ENCODE assay signal across 13 cellular contexts in the genomic region with DNA sequence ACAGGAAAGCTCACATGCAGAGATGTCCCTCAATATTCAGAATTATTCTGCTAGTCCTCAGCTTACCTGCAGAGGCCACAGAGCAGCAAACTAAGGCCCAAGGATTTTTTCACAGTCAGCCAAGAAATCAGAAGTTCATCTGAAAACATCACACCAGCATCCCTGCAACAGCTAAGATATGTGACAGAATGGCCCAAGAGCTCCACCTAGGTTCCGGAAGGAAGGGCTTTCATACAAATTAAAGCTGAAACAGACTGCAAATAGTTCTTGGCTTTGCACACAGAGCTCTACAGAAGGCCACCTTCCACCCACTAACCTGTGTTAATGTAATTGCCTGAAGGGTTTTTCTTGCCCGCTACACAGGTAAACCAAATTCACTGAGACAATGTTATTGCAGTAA.
DNase-seq lines count a peak whose midpoint lies in the region; ATAC-seq and TF ChIP-seq lines count a peak whose summit lies in the region.
"Had no signal": no experiment of that assay in that cellular context is flagged by ENCODE, and none has a peak within 500 bp of the region (broad histone marks: within the 10 kb centered on the region; RNA-seq: fewer than 3 reads in every experiment).

No MANE protein-coding gene starts in this region.

- H3K27me3 ChIP-seq in H9 (ENCODE audit: insufficient read depth, low read length): no peaks in the 10 kb centered on the region
- H3K27me3 ChIP-seq: BLaER1 treated with 17β-estradiol and CSF1 and Interleukin-3, amounts not matched to agents 10 nM and 100 nM had no signal

- H2AFZ ChIP-seq in H9 (ENCODE audit: low read length): no peak overlapping the region

- H3K9me3 Mint-ChIP-seq in H9: peaks cover 10 to 15% of the 10 kb centered on the region in 2 experiments; a peak in 4 of 5 replicates
- peaks cover 9% of the 10 kb centered on the region for H3K9me3 Mint-ChIP-seq in nephron
- no peaks in the 10 kb centered on the region for H3K9me3 Mint-ChIP-seq in activated CD4-positive, alpha-beta memory T cell treated with anti-CD3 and anti-CD28 coated beads, Interleukin-2, amount 10 ng/mL, durations not matched to agents 7 days and 5 days
- H3K9me3 Mint-ChIP-seq in activated CD4-positive, alpha-beta T cell treated with anti-CD3 and anti-CD28 coated beads for 36 hours (ENCODE audit: low read depth): no peaks in the 10 kb centered on the region

- H3K4me1 Mint-ChIP-seq in H9 (peaks cover 3 to 5% of the 10 kb centered on the region in 2 experiments; a peak in 3 of 4 replicates), nephron (peaks cover 31% of the 10 kb centered on the region)
- H3K4me1 Mint-ChIP-seq in activated CD4-positive, alpha-beta memory T cell treated with anti-CD3 and anti-CD28 coated beads, Interleukin-2, amount 10 ng/mL, durations not matched to agents 7 days and 5 days: no peaks in the 10 kb centered on the region
- no peaks in the 10 kb centered on the region for H3K4me1 Mint-ChIP-seq in activated CD4-positive, alpha-beta T cell treated with anti-CD3 and anti-CD28 coated beads for 36 hours

- no peaks in the 10 kb centered on the region for H4K20me1 ChIP-seq in H9 (ENCODE audit: control insufficient read depth, insufficient read depth, insufficient read length)
- H4K20me1 ChIP-seq: BLaER1 treated with 17β-estradiol and CSF1 and Interleukin-3, amounts not matched to agents 10 nM and 100 nM had no signal

- no peak overlapping the region for H2AK5ac ChIP-seq in H9 (ENCODE audit: insufficient read length, low read length)

- no CpG with 5 or more reads among the region's 2 CpGs for WGBS in H9 (ENCODE audit: extremely low coverage, insufficient read length, low lambda C conversion rate)

- H2BK15ac ChIP-seq in H9 (ENCODE audit: low read depth, low read length): no peak overlapping the region

- DNase-seq in G401 (ENCODE audit: low spot score) (peak; percentile 26), H9 (no peak), RPMI8226 (peak; percentile 5)
- DNase-seq in activated CD4-positive, alpha-beta memory T cell treated with anti-CD3 and anti-CD28 coated beads, Interleukin-2, amount 10 ng/mL, durations not matched to agents 7 days and 5 days: no peak
- DNase-seq in activated CD4-positive, alpha-beta T cell treated with anti-CD3 and anti-CD28 coated beads for 36 hours: no peak
- DNase-seq: GOT3, NCI-H1930, NCI-H2171, NCI-H774 had no signal

- H3K27ac ChIP-seq in H9 (ENCODE audit: insufficient read length, low read depth, low read length): no peak overlapping the region
- H3K27ac ChIP-seq: BLaER1 treated with 17β-estradiol and CSF1 and Interleukin-3, amounts not matched to agents 10 nM and 100 nM; KMS-11 had no signal

- no peaks in the 10 kb centered on the region for H3K23me2 ChIP-seq in H9 (ENCODE audit: insufficient read length, low read depth, low read length, poor library complexity, severe bottlenecking)

- H3T11ph ChIP-seq in H9 (ENCODE audit: low read length): no peak overlapping the region

- peak; percentile 30; the same call in 2 of the 3 replicates for TF ChIP-seq CTCF in H9 (conservative IDR thresholded peaks at IDR 0.05)
- TF ChIP-seq CTCF in nephron (IDR thresholded peaks at IDR 0.05; ENCODE audit: unreplicated experiment in 3 of 3): no peak

- no peak overlapping the region for H3K14ac ChIP-seq in H9 (ENCODE audit: insufficient read depth, low read length)

- no peaks in the 10 kb centered on the region for H3K4me1 ChIP-seq in H9 (ENCODE audit: insufficient read depth, low read length)

- H4K8ac ChIP-seq in H9 (replicated peaks; ENCODE audit: insufficient read length, low read depth, low read length): no peak overlapping the region

- no peak overlapping the region for H2BK20ac ChIP-seq in H9 (ENCODE audit: low read depth, low read length, poor library complexity, severe bottlenecking)

- no peaks in the 10 kb centered on the region for H3K79me1 ChIP-seq in H9 (ENCODE audit: insufficient read depth, low read depth, low read length, poor library complexity, severe bottlenecking)

- H3K4me3 Mint-ChIP-seq in H9: no peak overlapping the region
- H3K4me3 Mint-ChIP-seq in nephron: no peak overlapping the region
- H3K4me3 Mint-ChIP-seq in activated CD4-positive, alpha-beta memory T cell treated with anti-CD3 and anti-CD28 coated beads, Interleukin-2, amount 10 ng/mL, durations not matched to agents 7 days and 5 days: no peak overlapping the region
- no peak overlapping the region for H3K4me3 Mint-ChIP-seq in activated CD4-positive, alpha-beta T cell treated with anti-CD3 and anti-CD28 coated beads for 36 hours

- no peak for ATAC-seq in activated CD4-positive, alpha-beta T cell treated with anti-CD3 and anti-CD28 coated beads for 36 hours
- ATAC-seq in GM19467 (IDR thresholded peaks at IDR 0.05; ENCODE audit: unreplicated experiment): no peak

- H3K4me2 ChIP-seq in H9 (ENCODE audit: insufficient read depth, insufficient read length, low read length): no peak overlapping the region
- H3K4me2 ChIP-seq: BLaER1 treated with 17β-estradiol and CSF1 and Interleukin-3, amounts not matched to agents 10 nM and 100 nM; KMS-11 had no signal

- H3K27ac Mint-ChIP-seq in H9 (no peak overlapping the region), nephron (peak overlapping the region in 2 of 3 experiments; percentile 67 to 74)
- no peak overlapping the region for H3K27ac Mint-ChIP-seq in activated CD4-positive, alpha-beta memory T cell treated with anti-CD3 and anti-CD28 coated beads, Interleukin-2, amount 10 ng/mL, durations not matched to agents 7 days and 5 days
- no peak overlapping the region for H3K27ac Mint-ChIP-seq in activated CD4-positive, alpha-beta T cell treated with anti-CD3 and anti-CD28 coated beads for 36 hours

- no peak overlapping the region for H2BK5ac ChIP-seq in H9 (ENCODE audit: insufficient read length, low read length)

- no peak overlapping the region for H2BK120ac ChIP-seq in H9 (ENCODE audit: low read depth, low read length, poor library complexity, severe bottlenecking)

- H3K23ac ChIP-seq in H9 (ENCODE audit: insufficient read length, low read depth, low read length): no peak overlapping the region

- no peak overlapping the region for H3K56ac ChIP-seq in H9 (ENCODE audit: insufficient read length, low read depth, low read length)

- CTCF ChIA-PET in activated CD4-positive, alpha-beta memory T cell treated with anti-CD3 and anti-CD28 coated beads, Interleukin-2, amount 10 ng/mL, durations not matched to agents 7 days and 5 days (lab: Charles Lee): interaction anchor here (0.7 kb wide), 1 partner anchor 12 kb away, joined by 3 read pairs; no protein-coding TSS in a partner anchor
- CTCF ChIA-PET in activated CD4-positive, alpha-beta T cell treated with anti-CD3 and anti-CD28 coated beads for 36 hours (lab: Charles Lee): no interaction called here

- H3K9me3 ChIP-seq in H9 (ENCODE audit: control insufficient read depth, low read depth, low read length): no peaks in the 10 kb centered on the region

- H3K27me3 Mint-ChIP-seq in H9 (ENCODE audit: low read depth) (peaks cover 4% of the 10 kb centered on the region; the same call in 1 of the 2 replicates), nephron (ENCODE audit: low read depth) (no peaks in the 10 kb centered on the region)
- no peaks in the 10 kb centered on the region for H3K27me3 Mint-ChIP-seq in activated CD4-positive, alpha-beta memory T cell treated with anti-CD3 and anti-CD28 coated beads, Interleukin-2, amount 10 ng/mL, durations not matched to agents 7 days and 5 days
- H3K27me3 Mint-ChIP-seq in activated CD4-positive, alpha-beta T cell treated with anti-CD3 and anti-CD28 coated beads for 36 hours: peaks cover 7% of the 10 kb centered on the region

- H3K79me2 ChIP-seq in H9 (ENCODE audit: insufficient read depth, low read length): no peaks in the 10 kb centered on the region

- intact Hi-C loops in activated CD4-positive, alpha-beta T cell treated with anti-CD3 and anti-CD28 coated beads for 36 hours (cut with DNase I, micrococcal nuclease): no loop called here

- H4K91ac ChIP-seq in H9 (ENCODE audit: insufficient read length, low read depth, low read length): no peak overlapping the region

- H3K18ac ChIP-seq in H9 (ENCODE audit: insufficient read length, low read depth, low read length): no peak overlapping the region

- H4K5ac ChIP-seq in H9 (ENCODE audit: insufficient read length, low read depth, low read length): no peak overlapping the region

- POLR2A ChIA-PET in activated CD4-positive, alpha-beta memory T cell treated with anti-CD3 and anti-CD28 coated beads, Interleukin-2, amount 10 ng/mL, durations not matched to agents 7 days and 5 days (lab: Charles Lee): no interaction called here
- POLR2A ChIA-PET in activated CD4-positive, alpha-beta T cell treated with anti-CD3 and anti-CD28 coated beads for 36 hours (lab: Charles Lee): no interaction called here

- no peak overlapping the region for H2BK12ac ChIP-seq in H9 (ENCODE audit: insufficient read length, low read depth, low read length)

- no peak overlapping the region for H3K4ac ChIP-seq in H9 (ENCODE audit: low read depth, low read length)

- H3K36me3 Mint-ChIP-seq in H9 (ENCODE audit: insufficient read depth in 1 of 3, low read depth in 3 of 3) (peaks cover 0 to 9% (median 6%) of the 10 kb centered on the region in 3 experiments; a peak in 2 of 7 replicates), nephron (ENCODE audit: low read depth) (no peaks in the 10 kb centered on the region)
- H3K36me3 Mint-ChIP-seq in activated CD4-positive, alpha-beta memory T cell treated with anti-CD3 and anti-CD28 coated beads, Interleukin-2, amount 10 ng/mL, durations not matched to agents 7 days and 5 days (ENCODE audit: low read depth): no peaks in the 10 kb centered on the region
- H3K36me3 Mint-ChIP-seq in activated CD4-positive, alpha-beta T cell treated with anti-CD3 and anti-CD28 coated beads for 36 hours (ENCODE audit: low read depth): no peaks in the 10 kb centered on the region

- no peak overlapping the region for H3K9ac ChIP-seq in H9 (ENCODE audit: extremely low read depth, insufficient read length, low read length)
- H3K9ac ChIP-seq: BLaER1 treated with 17β-estradiol and CSF1 and Interleukin-3, amounts not matched to agents 10 nM and 100 nM; KMS-11 had no signal

- in situ Hi-C loops in G401 (cut with HindIII; ENCODE audit: low sequenced_read_pairs): no loop called here

Comparison
In these comparisons a context has a peak if more than half of its experiments do, and no peak if none do; other contexts are left out.
1. DNase-seq: peak in G401 (single experiment) and RPMI8226 (single experiment); none in H9 (single experiment), activated CD4-positive, alpha-beta memory T cell treated with anti-CD3 and anti-CD28 coated beads, Interleukin-2, amount 10 ng/mL, durations not matched to agents 7 days and 5 days (single experiment) and activated CD4-positive, alpha-beta T cell treated with anti-CD3 and anti-CD28 coated beads for 36 hours (single experiment).
2. H3K27ac Mint-ChIP-seq: peak in nephron (2 of 3); none in H9 (0 of 3), activated CD4-positive, alpha-beta memory T cell treated with anti-CD3 and anti-CD28 coated beads, Interleukin-2, amount 10 ng/mL, durations not matched to agents 7 days and 5 days (single experiment) and activated CD4-positive, alpha-beta T cell treated with anti-CD3 and anti-CD28 coated beads for 36 hours (single experiment).